In genomic region chr22:44869196-44869595, GRCh38 we compare ENCODE assay signal across 2 cellular contexts.
TF ChIP-seq lines count a peak whose summit lies in the region.

No MANE protein-coding gene starts in this region.

TF ChIP-seq in SK-N-SH, 30 proteins besides CTCF, POLR2A, EP300 and RAD21 (continued from another document):
- TF ChIP-seq, protein P1, sequence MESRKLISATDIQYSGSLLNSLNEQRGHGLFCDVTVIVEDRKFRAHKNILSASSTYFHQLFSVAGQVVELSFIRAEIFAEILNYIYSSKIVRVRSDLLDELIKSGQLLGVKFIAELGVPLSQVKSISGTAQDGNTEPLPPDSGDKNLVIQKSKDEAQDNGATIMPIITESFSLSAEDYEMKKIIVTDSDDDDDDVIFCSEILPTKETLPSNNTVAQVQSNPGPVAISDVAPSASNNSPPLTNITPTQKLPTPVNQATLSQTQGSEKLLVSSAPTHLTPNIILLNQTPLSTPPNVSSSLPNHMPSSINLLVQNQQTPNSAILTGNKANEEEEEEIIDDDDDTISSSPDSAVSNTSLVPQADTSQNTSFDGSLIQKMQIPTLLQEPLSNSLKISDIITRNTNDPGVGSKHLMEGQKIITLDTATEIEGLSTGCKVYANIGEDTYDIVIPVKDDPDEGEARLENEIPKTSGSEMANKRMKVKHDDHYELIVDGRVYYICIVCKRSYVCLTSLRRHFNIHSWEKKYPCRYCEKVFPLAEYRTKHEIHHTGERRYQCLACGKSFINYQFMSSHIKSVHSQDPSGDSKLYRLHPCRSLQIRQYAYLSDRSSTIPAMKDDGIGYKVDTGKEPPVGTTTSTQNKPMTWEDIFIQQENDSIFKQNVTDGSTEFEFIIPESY (IDR thresholded peaks at IDR 0.05; ENCODE audit: borderline replicate concordance, low read depth): no peak
- no peak for TF ChIP-seq CHD2 (IDR thresholded peaks at IDR 0.05; ENCODE audit: low read length, partially characterized antibody)
- no peak for TF ChIP-seq EZH2phosphoT487 (IDR thresholded peaks at IDR 0.05; ENCODE audit: borderline replicate concordance, low read depth)
- no peak for TF ChIP-seq REST (IDR thresholded peaks at IDR 0.05; ENCODE audit: low read depth, low read length)
- no peak for TF ChIP-seq SIN3A (IDR thresholded peaks at IDR 0.05; ENCODE audit: borderline replicate concordance, low read depth, low read length)
- TF ChIP-seq RXRA (IDR thresholded peaks at IDR 0.05; ENCODE audit: borderline replicate concordance, low read depth): no peak

TF ChIP-seq in SK-N-SH treated with all-trans-retinoic acid at 6 μM for 48 hours, 23 proteins besides CTCF, POLR2A, EP300 and RAD21 (continued from another document):
- TF ChIP-seq CREB5 (CRISPR knock-in tag; IDR thresholded peaks at IDR 0.05; ENCODE audit: low read depth) (no peak), ZNF8 (CRISPR knock-in tag; IDR thresholded peaks at IDR 0.05) (no peak)
